In the genomic region with DNA sequence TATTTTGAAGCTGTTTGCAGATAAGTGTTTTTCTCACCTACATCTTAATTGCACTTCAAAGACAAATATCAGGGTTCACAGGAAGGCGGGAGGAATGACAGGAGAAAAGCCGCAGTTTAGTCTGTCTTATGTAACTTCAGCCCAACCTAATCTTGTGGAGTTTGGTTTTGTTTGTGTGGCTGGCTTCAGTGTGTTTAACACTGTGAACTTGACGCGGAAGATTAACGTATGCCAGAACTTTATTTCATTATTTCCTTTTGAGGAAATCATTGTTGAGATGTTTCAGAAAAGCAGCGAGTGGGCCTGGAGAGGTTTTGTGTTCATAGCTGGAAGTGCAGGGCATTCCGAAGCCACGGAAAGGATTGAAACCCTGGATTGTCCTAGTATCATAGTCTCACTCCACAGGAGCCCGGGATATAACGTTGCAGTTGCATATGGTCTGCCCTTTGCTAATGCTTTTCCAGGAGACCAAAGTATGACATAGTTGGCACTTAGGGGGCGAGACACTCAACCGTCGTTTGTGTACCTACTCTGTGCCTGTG, we compare ENCODE assay signal across 8 cellular contexts. TPM values are rescaled to one million over a fixed set of nuclear protein-coding genes. Genes with fewer than 3 reads are reported as not detected.
A peak's percentile ranks its signal among the peaks of the same experiment; 100 is the strongest.
DNase-seq lines count a peak whose midpoint lies in the region; ATAC-seq and TF ChIP-seq lines count a peak whose summit lies in the region.

No MANE protein-coding gene starts in this region.

- no peak overlapping the region for H2BK120ac ChIP-seq in trophoblast cell (ENCODE audit: insufficient read depth, low read length, poor library complexity)

- no peak overlapping the region for H4K12ac ChIP-seq in trophoblast cell (ENCODE audit: low read depth, low read length)

- no peak overlapping the region for H3K9ac ChIP-seq in trophoblast cell (ENCODE audit: low read length)

- H2AFZ ChIP-seq in trophoblast cell (ENCODE audit: insufficient read depth, low read length, poor library complexity): no peak overlapping the region

- peaks cover 0 to 2% of the 10 kb centered on the region in 2 donors for H3K36me3 Mint-ChIP-seq in activated T-cell treated with anti-CD3 and anti-CD28 coated beads, Interleukin-2, amount 50 U/mL, for 72 hours (ENCODE audit: insufficient read depth in 2 of 2)

- H3K4me3 ChIP-seq in fibroblast of the aortic adventitia (ENCODE audit: low read depth, low read length) (peak overlapping the region; percentile 80), trophoblast cell (ENCODE audit: low read depth, low read length) (no peak overlapping the region)

- peaks cover 63% of the 10 kb centered on the region for H3K4me1 Mint-ChIP-seq in activated T-cell treated with anti-CD3 and anti-CD28 coated beads, Interleukin-2, amount 50 U/mL, for 72 hours (ENCODE audit: low read depth)

- TF ChIP-seq CTCF in fibroblast of the aortic adventitia (IDR thresholded peaks at IDR 0.05; ENCODE audit: insufficient read depth, low read length): peak; percentile 47

- no peak overlapping the region for H3K18ac ChIP-seq in trophoblast cell (ENCODE audit: low read length)

- peak overlapping the region; percentile 61 for H3K27ac Mint-ChIP-seq in activated T-cell treated with anti-CD3 and anti-CD28 coated beads, Interleukin-2, amount 50 U/mL, for 72 hours

- no peaks in the 10 kb centered on the region for H3K9me3 ChIP-seq in trophoblast cell (ENCODE audit: insufficient read depth, low read depth, low read length)

- H3K27ac ChIP-seq in trophoblast cell (ENCODE audit: low read depth, low read length): no peak overlapping the region

- peak overlapping the region; percentile 96 for H3K4me2 ChIP-seq in trophoblast cell (ENCODE audit: low read length)

- H3K79me2 ChIP-seq in trophoblast cell (ENCODE audit: control insufficient read depth, insufficient read depth, low read length, poor library complexity): peaks cover 2% of the 10 kb centered on the region

- H3K4ac ChIP-seq in trophoblast cell (ENCODE audit: low read depth, low read length): no peak overlapping the region

- no peaks in the 10 kb centered on the region for H3K9me3 Mint-ChIP-seq in activated T-cell treated with anti-CD3 and anti-CD28 coated beads, Interleukin-2, amount 50 U/mL, for 72 hours

- peak overlapping the region; percentile 78 to 92 for H3K4me3 Mint-ChIP-seq in activated T-cell treated with anti-CD3 and anti-CD28 coated beads, Interleukin-2, amount 50 U/mL, for 72 hours

- H3K23ac ChIP-seq in trophoblast cell (ENCODE audit: low read length): no peak overlapping the region

- H3K4me1 ChIP-seq in trophoblast cell (ENCODE audit: control insufficient read depth in 1 of 2, insufficient read depth in 2 of 2, low read length in 2 of 2): peaks cover 0 to 5% of the 10 kb centered on the region in 2 experiments

- peaks cover 11% of the 10 kb centered on the region for H3K79me1 ChIP-seq in trophoblast cell (ENCODE audit: low read length)

- H2BK12ac ChIP-seq in trophoblast cell (ENCODE audit: low read length): no peak overlapping the region

- no peak overlapping the region for H4K91ac ChIP-seq in trophoblast cell (ENCODE audit: low read depth, low read length)

- no peak overlapping the region for H4K8ac ChIP-seq in trophoblast cell (ENCODE audit: low read depth, low read length)

- no peak overlapping the region for H2BK5ac ChIP-seq in trophoblast cell (ENCODE audit: low read depth, low read length, poor library complexity)

- no peaks in the 10 kb centered on the region for H3K36me3 ChIP-seq in trophoblast cell (ENCODE audit: control insufficient read depth in 1 of 2, insufficient read depth in 2 of 2, low read length in 2 of 2)

- peaks cover 6% of the 10 kb centered on the region for H3K27me3 ChIP-seq in trophoblast cell (ENCODE audit: insufficient read depth, low read length)

- no peak for DNase-seq in activated T-cell treated with anti-CD3 and anti-CD28 coated beads, Interleukin-2, amount 50 U/mL, for 72 hours
- no peak for DNase-seq in activated T-cell treated with anti-CD3 and anti-CD28 coated beads for 4 hours
- peak; percentile 74 for DNase-seq in fibroblast of the aortic adventitia (ENCODE audit: low read depth)
- DNase-seq in trophoblast cell: no peak
- DNase-seq in activated CD4-positive, CD25-positive, alpha-beta regulatory T cell (lab: John Stamatoyannopoulos, UW): no peak

- no peak overlapping the region for H3K14ac ChIP-seq in trophoblast cell (ENCODE audit: low read length)

- WGBS in trophoblast cell (ENCODE audit: extremely low coverage, insufficient coverage, insufficient read length): no CpG with 5 or more reads among the region's 13 CpGs

- ATAC-seq in activated T-cell treated with anti-CD3 and anti-CD28 coated beads, Interleukin-2, amount 50 U/mL, for 72 hours (replicated peaks in 1 of 2): no peak
- ATAC-seq in SK-N-SH treated with all-trans-retinoic acid at 6 μM for 48 hours (peak; percentile 70), GM18498 (IDR thresholded peaks at IDR 0.05; ENCODE audit: unreplicated experiment) (no peak), HG02759 (IDR thresholded peaks at IDR 0.05; ENCODE audit: unreplicated experiment) (no peak)

- H2AK5ac ChIP-seq in trophoblast cell (ENCODE audit: low read length): no peak overlapping the region

- peaks cover 32% of the 10 kb centered on the region for H3K27me3 Mint-ChIP-seq in activated T-cell treated with anti-CD3 and anti-CD28 coated beads, Interleukin-2, amount 50 U/mL, for 72 hours (ENCODE audit: low read depth)

TF ChIP-seq in SK-N-SH treated with all-trans-retinoic acid at 6 μM for 48 hours, 23 proteins besides CTCF, POLR2A, EP300 and RAD21 (continues in another document):
- TF ChIP-seq CSDC2 (CRISPR knock-in tag; IDR thresholded peaks at IDR 0.05) (no peak), ESRRG (CRISPR knock-in tag; IDR thresholded peaks at IDR 0.05) (no peak), ZNF565 (CRISPR knock-in tag; conservative IDR thresholded peaks at IDR 0.05; ENCODE audit: low read depth) (no peak), ARNTL (CRISPR knock-in tag; IDR thresholded peaks at IDR 0.05; ENCODE audit: borderline replicate concordance, low read depth) (no peak), ZFP3 (CRISPR knock-in tag; IDR thresholded peaks at IDR 0.05) (no peak), GLIS3 (CRISPR knock-in tag; IDR thresholded peaks at IDR 0.05) (no peak), OSR1 (CRISPR knock-in tag; IDR thresholded peaks at IDR 0.05) (no peak), SNAI2 (CRISPR knock-in tag; IDR thresholded peaks at IDR 0.05) (no peak), ISL1 (CRISPR knock-in tag; IDR thresholded peaks at IDR 0.05) (no peak)
- TF ChIP-seq, protein P1, sequence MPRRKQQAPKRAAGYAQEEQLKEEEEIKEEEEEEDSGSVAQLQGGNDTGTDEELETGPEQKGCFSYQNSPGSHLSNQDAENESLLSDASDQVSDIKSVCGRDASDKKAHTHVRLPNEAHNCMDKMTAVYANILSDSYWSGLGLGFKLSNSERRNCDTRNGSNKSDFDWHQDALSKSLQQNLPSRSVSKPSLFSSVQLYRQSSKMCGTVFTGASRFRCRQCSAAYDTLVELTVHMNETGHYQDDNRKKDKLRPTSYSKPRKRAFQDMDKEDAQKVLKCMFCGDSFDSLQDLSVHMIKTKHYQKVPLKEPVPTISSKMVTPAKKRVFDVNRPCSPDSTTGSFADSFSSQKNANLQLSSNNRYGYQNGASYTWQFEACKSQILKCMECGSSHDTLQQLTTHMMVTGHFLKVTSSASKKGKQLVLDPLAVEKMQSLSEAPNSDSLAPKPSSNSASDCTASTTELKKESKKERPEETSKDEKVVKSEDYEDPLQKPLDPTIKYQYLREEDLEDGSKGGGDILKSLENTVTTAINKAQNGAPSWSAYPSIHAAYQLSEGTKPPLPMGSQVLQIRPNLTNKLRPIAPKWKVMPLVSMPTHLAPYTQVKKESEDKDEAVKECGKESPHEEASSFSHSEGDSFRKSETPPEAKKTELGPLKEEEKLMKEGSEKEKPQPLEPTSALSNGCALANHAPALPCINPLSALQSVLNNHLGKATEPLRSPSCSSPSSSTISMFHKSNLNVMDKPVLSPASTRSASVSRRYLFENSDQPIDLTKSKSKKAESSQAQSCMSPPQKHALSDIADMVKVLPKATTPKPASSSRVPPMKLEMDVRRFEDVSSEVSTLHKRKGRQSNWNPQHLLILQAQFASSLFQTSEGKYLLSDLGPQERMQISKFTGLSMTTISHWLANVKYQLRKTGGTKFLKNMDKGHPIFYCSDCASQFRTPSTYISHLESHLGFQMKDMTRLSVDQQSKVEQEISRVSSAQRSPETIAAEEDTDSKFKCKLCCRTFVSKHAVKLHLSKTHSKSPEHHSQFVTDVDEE (CRISPR knock-in tag; IDR thresholded peaks at IDR 0.05): no peak
- TF ChIP-seq, protein P2, sequence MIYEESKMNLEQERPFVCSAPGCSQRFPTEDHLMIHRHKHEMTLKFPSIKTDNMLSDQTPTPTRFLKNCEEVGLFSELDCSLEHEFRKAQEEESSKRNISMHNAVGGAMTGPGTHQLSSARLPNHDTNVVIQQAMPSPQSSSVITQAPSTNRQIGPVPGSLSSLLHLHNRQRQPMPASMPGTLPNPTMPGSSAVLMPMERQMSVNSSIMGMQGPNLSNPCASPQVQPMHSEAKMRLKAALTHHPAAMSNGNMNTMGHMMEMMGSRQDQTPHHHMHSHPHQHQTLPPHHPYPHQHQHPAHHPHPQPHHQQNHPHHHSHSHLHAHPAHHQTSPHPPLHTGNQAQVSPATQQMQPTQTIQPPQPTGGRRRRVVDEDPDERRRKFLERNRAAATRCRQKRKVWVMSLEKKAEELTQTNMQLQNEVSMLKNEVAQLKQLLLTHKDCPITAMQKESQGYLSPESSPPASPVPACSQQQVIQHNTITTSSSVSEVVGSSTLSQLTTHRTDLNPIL (CRISPR knock-in tag; IDR thresholded peaks at IDR 0.05; ENCODE audit: low read depth): no peak
- TF ChIP-seq, protein P3, sequence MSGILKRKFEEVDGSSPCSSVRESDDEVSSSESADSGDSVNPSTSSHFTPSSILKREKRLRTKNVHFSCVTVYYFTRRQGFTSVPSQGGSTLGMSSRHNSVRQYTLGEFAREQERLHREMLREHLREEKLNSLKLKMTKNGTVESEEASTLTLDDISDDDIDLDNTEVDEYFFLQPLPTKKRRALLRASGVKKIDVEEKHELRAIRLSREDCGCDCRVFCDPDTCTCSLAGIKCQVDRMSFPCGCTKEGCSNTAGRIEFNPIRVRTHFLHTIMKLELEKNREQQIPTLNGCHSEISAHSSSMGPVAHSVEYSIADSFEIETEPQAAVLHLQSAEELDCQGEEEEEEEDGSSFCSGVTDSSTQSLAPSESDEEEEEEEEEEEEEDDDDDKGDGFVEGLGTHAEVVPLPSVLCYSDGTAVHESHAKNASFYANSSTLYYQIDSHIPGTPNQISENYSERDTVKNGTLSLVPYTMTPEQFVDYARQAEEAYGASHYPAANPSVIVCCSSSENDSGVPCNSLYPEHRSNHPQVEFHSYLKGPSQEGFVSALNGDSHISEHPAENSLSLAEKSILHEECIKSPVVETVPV (CRISPR knock-in tag; IDR thresholded peaks at IDR 0.05): no peak

RNA-seq across cellular contexts. Expression of a gene that starts 2.0 kb away (rescaled TPM):
- total RNA-seq in activated T-cell treated with anti-CD3 and anti-CD28 coated beads, Interleukin-2, amount 50 U/mL, for 72 hours: 10 to 100 TPM; 11.3 to 11.7 TPM
- 5.9 and 14.0 TPM in 2 replicates for total RNA-seq in fibroblast of the aortic adventitia (ENCODE audit: low replicate concordance)
- polyA plus RNA-seq in trophoblast cell (2013): 1.4 and 1.5 TPM in 2 replicates
